6 cellular contexts compared by ENCODE assay signal in genomic region chr11:47233989-47234668, GRCh38. TPM values are rescaled to one million over a fixed set of nuclear protein-coding genes. Genes with fewer than 3 reads are reported as not detected.
DNase-seq lines count a peak whose midpoint lies in the region; ATAC-seq and TF ChIP-seq lines count a peak whose summit lies in the region.

No MANE protein-coding gene starts in this region.

- DNase-seq in activated CD8-positive, alpha-beta memory T cell treated with anti-CD3 and anti-CD28 coated beads, Interleukin-2, amount 10 ng/mL, durations not matched to agents 7 days and 5 days: no peak
- DNase-seq in activated CD8-positive, alpha-beta memory T cell treated with anti-CD3 and anti-CD28 coated beads for 24 hours: no peak
- DNase-seq in astrocyte of the hippocampus (ENCODE audit: low read depth, low spot score) (peak; percentile 65), omental fat pad (ENCODE audit: low spot score) (no peak), NCI-H1694 treated with DMSO at 0.1 percent for 48 hours (lab: John Stamatoyannopoulos, UW) (no peak)

- TF ChIP-seq CTCF in omental fat pad (IDR thresholded peaks at IDR 0.05): no peak

- H3K27ac Mint-ChIP-seq in activated CD8-positive, alpha-beta memory T cell treated with anti-CD3 and anti-CD28 coated beads, Interleukin-2, amount 10 ng/mL, durations not matched to agents 7 days and 5 days: peak overlapping the region; percentile 26

- H3K9me3 Mint-ChIP-seq in activated CD8-positive, alpha-beta memory T cell treated with anti-CD3 and anti-CD28 coated beads, Interleukin-2, amount 10 ng/mL, durations not matched to agents 7 days and 5 days (ENCODE audit: low read depth): no peaks in the 10 kb centered on the region

- no peak overlapping the region for H3K4me3 Mint-ChIP-seq in activated CD8-positive, alpha-beta memory T cell treated with anti-CD3 and anti-CD28 coated beads, Interleukin-2, amount 10 ng/mL, durations not matched to agents 7 days and 5 days

- CTCF ChIA-PET in activated CD8-positive, alpha-beta memory T cell treated with anti-CD3 and anti-CD28 coated beads, Interleukin-2, amount 10 ng/mL, durations not matched to agents 7 days and 5 days (lab: Charles Lee): interaction anchor here (0.6 to 3.6 kb wide), 7 partner anchors 8 to 56 kb away, joined by 3 to 14 read pairs (median 4); partner anchors contain the start of genes ACP2 and ARFGAP2

- peak; percentile 28 for ATAC-seq in activated CD8-positive, alpha-beta memory T cell treated with anti-CD3 and anti-CD28 coated beads, Interleukin-2, amount 10 ng/mL, durations not matched to agents 7 days and 5 days
- ATAC-seq in omental fat pad (ENCODE audit: low FRiP score) (peak; percentile 38), HG03196 (IDR thresholded peaks at IDR 0.05; ENCODE audit: unreplicated experiment) (no peak)

- peaks cover 47% of the 10 kb centered on the region for H3K36me3 Mint-ChIP-seq in activated CD8-positive, alpha-beta memory T cell treated with anti-CD3 and anti-CD28 coated beads, Interleukin-2, amount 10 ng/mL, durations not matched to agents 7 days and 5 days

- no peaks in the 10 kb centered on the region for H3K27me3 Mint-ChIP-seq in activated CD8-positive, alpha-beta memory T cell treated with anti-CD3 and anti-CD28 coated beads, Interleukin-2, amount 10 ng/mL, durations not matched to agents 7 days and 5 days

- H3K4me1 Mint-ChIP-seq in activated CD8-positive, alpha-beta memory T cell treated with anti-CD3 and anti-CD28 coated beads, Interleukin-2, amount 10 ng/mL, durations not matched to agents 7 days and 5 days: peaks cover 30% of the 10 kb centered on the region

RNA-seq across cellular contexts. Expression of gene ACP2, which starts 14.5 kb away (rescaled TPM):
- 10 to 100 TPM; 26.0 to 29.7 TPM for total RNA-seq in activated CD8-positive, alpha-beta memory T cell treated with anti-CD3 and anti-CD28 coated beads, Interleukin-2, amount 10 ng/mL, durations not matched to agents 7 days and 5 days
- total RNA-seq in omental fat pad: 10 to 100 TPM; 44.1 to 70.2 (median 55.4) TPM

RNA-seq across cellular contexts. Expression of gene DDB2, which starts 19.4 kb away (rescaled TPM):
- 100 to 1,000 TPM; 155 to 216 TPM for total RNA-seq in activated CD8-positive, alpha-beta memory T cell treated with anti-CD3 and anti-CD28 coated beads, Interleukin-2, amount 10 ng/mL, durations not matched to agents 7 days and 5 days
- 10 to 100 TPM; 12.1 to 27.6 (median 14.2) TPM for total RNA-seq in omental fat pad

RNA-seq across cellular contexts. Expression of gene NR1H3, which starts 23.7 kb away (rescaled TPM):
- total RNA-seq in activated CD8-positive, alpha-beta memory T cell treated with anti-CD3 and anti-CD28 coated beads, Interleukin-2, amount 10 ng/mL, durations not matched to agents 7 days and 5 days: 10 to 100 TPM in 1 of 2 experiments, 1 to 10 TPM in 1; 7.5 to 10.2 TPM
- total RNA-seq in omental fat pad: 100 to 1,000 TPM in 2 of 4 donors, 10 to 100 TPM in 2; 68.6 to 228 (median 100) TPM

RNA-seq across cellular contexts. Expression of gene MADD, which starts 35.8 kb away (rescaled TPM):
- total RNA-seq in activated CD8-positive, alpha-beta memory T cell treated with anti-CD3 and anti-CD28 coated beads, Interleukin-2, amount 10 ng/mL, durations not matched to agents 7 days and 5 days: 10 to 100 TPM; 88.5 to 91.2 TPM
- 10 to 100 TPM; 32.8 to 74.7 (median 35.3) TPM for total RNA-seq in omental fat pad

RNA-seq across cellular contexts. Expression of gene PACSIN3, which starts 47.9 kb away (rescaled TPM):
- 1 to 10 TPM in 1 of 2 experiments, under 1 TPM in 1; 0.64 to 2.2 TPM for total RNA-seq in activated CD8-positive, alpha-beta memory T cell treated with anti-CD3 and anti-CD28 coated beads, Interleukin-2, amount 10 ng/mL, durations not matched to agents 7 days and 5 days
- 10 to 100 TPM; 11.2 to 47.4 (median 16.8) TPM for total RNA-seq in omental fat pad

Comparison
In these comparisons a context has a peak if more than half of its experiments do, and no peak if none do; other contexts are left out.
1. RNA of gene DDB2, which starts 19.4 kb away (total RNA-seq): 155 to 216 TPM in activated CD8-positive, alpha-beta memory T cell treated with anti-CD3 and anti-CD28 coated beads, Interleukin-2, amount 10 ng/mL, durations not matched to agents 7 days and 5 days; 12.1 to 27.6 TPM in omental fat pad; every median in the first group is over 4 times any median in the second.
2. RNA of gene NR1H3, which starts 23.7 kb away (total RNA-seq): 68.6 to 228 TPM in omental fat pad; 7.5 to 10.2 TPM in activated CD8-positive, alpha-beta memory T cell treated with anti-CD3 and anti-CD28 coated beads, Interleukin-2, amount 10 ng/mL, durations not matched to agents 7 days and 5 days; every median in the first group is over 4 times any median in the second.